2 cellular contexts compared by ENCODE assay signal in genomic region chr1:54223441-54224202, GRCh38.
TF ChIP-seq lines count a peak whose summit lies in the region.

No MANE protein-coding gene starts in this region.

TF ChIP-seq in GM23338, 12 proteins besides CTCF, POLR2A, EP300 and RAD21:
- TF ChIP-seq REST (IDR thresholded peaks at IDR 0.05; ENCODE audit: unreplicated experiment) (no peak), POLR2AphosphoS5 (IDR thresholded peaks at IDR 0.05; ENCODE audit: low read depth) (no peak), ZNF114 (CRISPR knock-in tag; IDR thresholded peaks at IDR 0.05) (no peak), ETS1 (IDR thresholded peaks at IDR 0.05) (no peak), JUNB (IDR thresholded peaks at IDR 0.05; ENCODE audit: unreplicated experiment) (no peak), ZNF331 (CRISPR knock-in tag; IDR thresholded peaks at IDR 0.05; ENCODE audit: low read depth) (no peak), STAT1 (IDR thresholded peaks at IDR 0.05; ENCODE audit: unreplicated experiment) (no peak), EZH2 (IDR thresholded peaks at IDR 0.05; ENCODE audit: low read depth, unreplicated experiment) (no peak), EZH2phosphoT487 (IDR thresholded peaks at IDR 0.05; ENCODE audit: unreplicated experiment) (no peak), NANOG (IDR thresholded peaks at IDR 0.05; ENCODE audit: borderline replicate concordance) (no peak), ZNF462 (CRISPR knock-in tag; IDR thresholded peaks at IDR 0.05) (no peak), CREB1 (CRISPR knock-in tag; IDR thresholded peaks at IDR 0.05; ENCODE audit: low read depth) (no peak)
TF ChIP-seq in GM23338: peak in this region for 0.

TF ChIP-seq in H1, 55 proteins besides CTCF, POLR2A, EP300 and RAD21:
- TF ChIP-seq ATF2 (IDR thresholded peaks at IDR 0.05; ENCODE audit: low read length) (0 out of 2 replicates have a peak, but pooled peaks have one; percentile 42), POLR2AphosphoS5 (IDR thresholded peaks at IDR 0.05; ENCODE audit: low read depth, low read length) (peak; percentile 47; the same call in 1 of the 2 replicates), SP2 (IDR thresholded peaks at IDR 0.05; ENCODE audit: low read length) (no peak)
